In the genomic region with DNA sequence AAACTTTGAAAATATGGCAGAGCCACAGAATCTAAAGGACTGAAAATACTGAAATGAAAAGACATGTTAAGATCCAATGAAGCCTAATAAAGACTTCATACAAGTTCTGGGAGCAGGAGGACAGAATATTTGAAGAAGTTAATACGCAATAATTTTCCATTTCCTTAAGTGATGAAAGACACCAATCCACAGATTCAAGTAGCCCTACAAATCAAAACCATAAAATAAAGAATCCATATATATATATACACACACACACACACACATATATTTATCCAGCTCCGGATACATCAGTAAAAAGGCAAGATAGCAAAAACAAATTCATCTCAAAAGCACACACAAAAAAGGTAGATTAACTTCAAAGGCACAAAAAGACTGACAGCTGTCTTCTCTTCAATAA, we compare ENCODE assay signal across 25 cellular contexts. TPM values are rescaled to one million over a fixed set of nuclear protein-coding genes. Genes with fewer than 3 reads are reported as not detected.
A peak's percentile ranks its signal among the peaks of the same experiment; 100 is the strongest.
DNase-seq lines count a peak whose midpoint lies in the region; ATAC-seq lines count a peak whose summit lies in the region.
"Had no signal": no experiment of that assay in that cellular context is flagged by ENCODE, and none has a peak within 500 bp of the region (broad histone marks: within the 10 kb centered on the region; RNA-seq: fewer than 3 reads in every experiment).

No MANE protein-coding gene starts in this region.

- no peaks in the 10 kb centered on the region for H3K27me3 Mint-ChIP-seq in T-helper 2 cell treated with Interferon-gamma antibody and Interleukin-4, amounts not matched to agents 5 μg/mL and 100 μg/mL, for 36 hours (ENCODE audit: low read depth)
- H3K27me3 Mint-ChIP-seq in stimulated activated naive CD8-positive, alpha-beta T cell treated with anti-CD3 and anti-CD28 coated beads, Interleukin-15, Interleukin-2, amounts not matched to agents 100 ng/mL and 50 ng/mL, for 24 hours: no peaks in the 10 kb centered on the region
- H3K27me3 Mint-ChIP-seq in activated T-helper 1 cell treated with anti-CD3 and anti-CD28 coated beads, Interleukin-12 subunit alpha, Interleukin-12 subunit beta, Interleukin-2, Interleukin-4 antibody, amounts not matched to agents 30 ng/mL and 10 ng/mL and 1 ng/mL, durations not matched to agents 14 hours and 24 hours and 36 hours (ENCODE audit: insufficient read depth): no peaks in the 10 kb centered on the region
- H3K27me3 Mint-ChIP-seq in stimulated activated naive B cell treated with anti-CD40 and anti-IgM and Interleukin-4, amounts not matched to agents 10 μg/mL and 1 μg/mL and 100 μg/mL, for 72 hours: no peaks in the 10 kb centered on the region
- H3K27me3 Mint-ChIP-seq: activated CD4-positive, alpha-beta T cell treated with anti-CD3 and anti-CD28 coated beads, Interleukin-2, amount 10 ng/mL, durations not matched to agents 7 days and 5 days; effector memory CD8-positive, alpha-beta T cell; naive B cell had no signal

- no peak for ATAC-seq in stimulated activated naive CD8-positive, alpha-beta T cell treated with anti-CD3 and anti-CD28 coated beads, Interleukin-15, Interleukin-2, amounts not matched to agents 100 U/mL and 50 U/mL, for 24 hours
- ATAC-seq in stimulated activated naive B cell treated with anti-CD40 and anti-IgM and Interleukin-4, amounts not matched to agents 10 μg/mL and 1 μg/mL and 100 μg/mL, for 72 hours (replicated peaks): no peak
- ATAC-seq: CD8-positive, alpha-beta T cell; effector memory CD8-positive, alpha-beta T cell; HCT116; PC-3 had no signal

- peaks cover 8% of the 10 kb centered on the region for H3K9me3 Mint-ChIP-seq in T-helper 2 cell treated with Interferon-gamma antibody and Interleukin-4, amounts not matched to agents 5 μg/mL and 100 μg/mL, for 36 hours
- H3K9me3 Mint-ChIP-seq in stimulated activated naive CD8-positive, alpha-beta T cell treated with anti-CD3 and anti-CD28 coated beads, Interleukin-15, Interleukin-2, amounts not matched to agents 100 ng/mL and 50 ng/mL, for 24 hours: peaks cover 3% of the 10 kb centered on the region
- peaks cover 9% of the 10 kb centered on the region for H3K9me3 Mint-ChIP-seq in activated T-helper 1 cell treated with anti-CD3 and anti-CD28 coated beads, Interleukin-12 subunit alpha, Interleukin-12 subunit beta, Interleukin-2, Interleukin-4 antibody, amounts not matched to agents 30 ng/mL and 10 ng/mL and 1 ng/mL, durations not matched to agents 14 hours and 24 hours and 36 hours
- H3K9me3 Mint-ChIP-seq in stimulated activated naive B cell treated with anti-CD40 and anti-IgM and Interleukin-4, amounts not matched to agents 10 μg/mL and 1 μg/mL and 100 μg/mL, for 72 hours: peaks cover 0 to 1% of the 10 kb centered on the region in 2 donors
- H3K9me3 Mint-ChIP-seq: effector memory CD8-positive, alpha-beta T cell; naive B cell had no signal

- H3K36me3 Mint-ChIP-seq in T-helper 2 cell treated with Interferon-gamma antibody and Interleukin-4, amounts not matched to agents 5 μg/mL and 100 μg/mL, for 36 hours (ENCODE audit: low read depth): peaks cover 46% of the 10 kb centered on the region
- H3K36me3 Mint-ChIP-seq in stimulated activated naive CD8-positive, alpha-beta T cell treated with anti-CD3 and anti-CD28 coated beads, Interleukin-15, Interleukin-2, amounts not matched to agents 100 ng/mL and 50 ng/mL, for 24 hours (ENCODE audit: low read depth): peaks cover 81% of the 10 kb centered on the region
- H3K36me3 Mint-ChIP-seq in activated T-helper 1 cell treated with anti-CD3 and anti-CD28 coated beads, Interleukin-12 subunit alpha, Interleukin-12 subunit beta, Interleukin-2, Interleukin-4 antibody, amounts not matched to agents 30 ng/mL and 10 ng/mL and 1 ng/mL, durations not matched to agents 14 hours and 24 hours and 36 hours (ENCODE audit: low read depth): peaks cover 51% of the 10 kb centered on the region
- peaks cover 32 to 44% of the 10 kb centered on the region in 2 donors for H3K36me3 Mint-ChIP-seq in stimulated activated naive B cell treated with anti-CD40 and anti-IgM and Interleukin-4, amounts not matched to agents 10 μg/mL and 1 μg/mL and 100 μg/mL, for 72 hours

- H3K4me1 Mint-ChIP-seq in T-helper 2 cell treated with Interferon-gamma antibody and Interleukin-4, amounts not matched to agents 5 μg/mL and 100 μg/mL, for 36 hours (ENCODE audit: low read depth): peaks cover 59% of the 10 kb centered on the region
- peaks cover 86% of the 10 kb centered on the region for H3K4me1 Mint-ChIP-seq in stimulated activated naive CD8-positive, alpha-beta T cell treated with anti-CD3 and anti-CD28 coated beads, Interleukin-15, Interleukin-2, amounts not matched to agents 100 ng/mL and 50 ng/mL, for 24 hours (ENCODE audit: low read depth)
- peaks cover 82% of the 10 kb centered on the region for H3K4me1 Mint-ChIP-seq in activated T-helper 1 cell treated with anti-CD3 and anti-CD28 coated beads, Interleukin-12 subunit alpha, Interleukin-12 subunit beta, Interleukin-2, Interleukin-4 antibody, amounts not matched to agents 30 ng/mL and 10 ng/mL and 1 ng/mL, durations not matched to agents 14 hours and 24 hours and 36 hours (ENCODE audit: low read depth)
- peaks cover 37 to 67% of the 10 kb centered on the region in 2 donors for H3K4me1 Mint-ChIP-seq in stimulated activated naive B cell treated with anti-CD40 and anti-IgM and Interleukin-4, amounts not matched to agents 10 μg/mL and 1 μg/mL and 100 μg/mL, for 72 hours

- H3K27ac Mint-ChIP-seq in T-helper 2 cell treated with Interferon-gamma antibody and Interleukin-4, amounts not matched to agents 5 μg/mL and 100 μg/mL, for 36 hours: peak overlapping the region; percentile 23
- peak overlapping the region; percentile 63 for H3K27ac Mint-ChIP-seq in stimulated activated naive CD8-positive, alpha-beta T cell treated with anti-CD3 and anti-CD28 coated beads, Interleukin-15, Interleukin-2, amounts not matched to agents 100 ng/mL and 50 ng/mL, for 24 hours
- H3K27ac Mint-ChIP-seq in activated T-helper 1 cell treated with anti-CD3 and anti-CD28 coated beads, Interleukin-12 subunit alpha, Interleukin-12 subunit beta, Interleukin-2, Interleukin-4 antibody, amounts not matched to agents 30 ng/mL and 10 ng/mL and 1 ng/mL, durations not matched to agents 14 hours and 24 hours and 36 hours: peak overlapping the region; percentile 47
- H3K27ac Mint-ChIP-seq in stimulated activated naive B cell treated with anti-CD40 and anti-IgM and Interleukin-4, amounts not matched to agents 10 μg/mL and 1 μg/mL and 100 μg/mL, for 72 hours: no peak overlapping the region
- H3K27ac Mint-ChIP-seq: activated CD4-positive, alpha-beta T cell treated with anti-CD3 and anti-CD28 coated beads, Interleukin-2, amount 10 ng/mL, durations not matched to agents 7 days and 5 days; CD8-positive, alpha-beta T cell; effector memory CD8-positive, alpha-beta T cell; mesothelial cell of epicardium had no signal

- DNase-seq in T-helper 2 cell treated with Interferon-gamma antibody and Interleukin-4, amounts not matched to agents 5 μg/mL and 100 μg/mL, for 36 hours (ENCODE audit: low spot score): no peak
- no peak for DNase-seq in T-helper 2 cell
- no peak for DNase-seq in stimulated activated naive CD8-positive, alpha-beta T cell treated with anti-CD3 and anti-CD28 coated beads, Interleukin-15, Interleukin-2, amounts not matched to agents 100 U/mL and 50 U/mL, for 24 hours
- no peak for DNase-seq in activated T-helper 1 cell treated with anti-CD3 and anti-CD28 coated beads, Interleukin-12 subunit alpha, Interleukin-12 subunit beta, Interleukin-2, Interleukin-4 antibody, amounts not matched to agents 30 ng/mL and 10 ng/mL and 1 ng/mL, durations not matched to agents 14 hours and 24 hours and 36 hours (ENCODE audit: low spot score)
- no peak for DNase-seq in stimulated activated naive B cell treated with anti-CD40 and anti-IgM and Interleukin-4, amounts not matched to agents 10 μg/mL and 1 μg/mL and 100 μg/mL, for 72 hours
- no peak for DNase-seq in activated effector memory CD4-positive, alpha-beta T cell treated with anti-CD3 and anti-CD28 coated beads, Interleukin-2, amount 50 U/mL, for 16 hours
- DNase-seq in cerebellum (ENCODE audit: low spot score): no peak
- DNase-seq: 8988T; activated CD4-positive, alpha-beta T cell treated with anti-CD3 and anti-CD28 coated beads, Interleukin-2, amount 10 ng/mL, durations not matched to agents 7 days and 5 days; activated gamma-delta T cell treated with Interleukin-2 at 50 U/mL for 16 hours; anterior cingulate cortex; CD8-positive, alpha-beta T cell; cortex of kidney; effector memory CD8-positive, alpha-beta T cell; kidney; naive B cell; NCI-H146; PC-3; SK-N-SH; stimulated activated CD4-positive, alpha-beta T cell treated with anti-CD3 and anti-CD28 coated beads, Interleukin-15, amount 100 ng/mL, for 24 hours; stimulated activated naive CD4-positive, alpha-beta T cell treated with Interleukin-2 at 50 U/mL for 16 hours; uterus had no signal

- H3K4me3 Mint-ChIP-seq in T-helper 2 cell treated with Interferon-gamma antibody and Interleukin-4, amounts not matched to agents 5 μg/mL and 100 μg/mL, for 36 hours: no peak overlapping the region
- peak overlapping the region; percentile 68 for H3K4me3 Mint-ChIP-seq in stimulated activated naive CD8-positive, alpha-beta T cell treated with anti-CD3 and anti-CD28 coated beads, Interleukin-15, Interleukin-2, amounts not matched to agents 100 ng/mL and 50 ng/mL, for 24 hours
- H3K4me3 Mint-ChIP-seq in activated T-helper 1 cell treated with anti-CD3 and anti-CD28 coated beads, Interleukin-12 subunit alpha, Interleukin-12 subunit beta, Interleukin-2, Interleukin-4 antibody, amounts not matched to agents 30 ng/mL and 10 ng/mL and 1 ng/mL, durations not matched to agents 14 hours and 24 hours and 36 hours: no peak overlapping the region
- no peak overlapping the region for H3K4me3 Mint-ChIP-seq in stimulated activated naive B cell treated with anti-CD40 and anti-IgM and Interleukin-4, amounts not matched to agents 10 μg/mL and 1 μg/mL and 100 μg/mL, for 72 hours
- H3K4me3 Mint-ChIP-seq: activated CD4-positive, alpha-beta T cell treated with anti-CD3 and anti-CD28 coated beads, Interleukin-2, amount 10 ng/mL, durations not matched to agents 7 days and 5 days; mesothelial cell of epicardium had no signal

- intact Hi-C loops in activated T-helper 1 cell treated with anti-CD3 and anti-CD28 coated beads, Interleukin-12 subunit alpha, Interleukin-12 subunit beta, Interleukin-2, Interleukin-4 antibody, amounts not matched to agents 30 ng/mL and 10 ng/mL and 1 ng/mL, durations not matched to agents 14 hours and 24 hours and 36 hours (cut with micrococcal nuclease): no loop called here

RNA-seq across cellular contexts. Expression of gene NAP1L1, which starts 5.7 kb away (rescaled TPM):
- total RNA-seq in activated T-helper 1 cell treated with anti-CD3 and anti-CD28 coated beads, Interleukin-12 subunit alpha, Interleukin-12 subunit beta, Interleukin-2, Interleukin-4 antibody, amounts not matched to agents 30 ng/mL and 10 ng/mL and 1 ng/mL, durations not matched to agents 14 hours and 24 hours and 36 hours: 584 and 605 TPM in 2 replicates
- 217 TPM for total RNA-seq in cerebellum

RNA-seq across cellular contexts. Expression of gene PHLDA1, which starts 47.2 kb away (rescaled TPM):
- total RNA-seq in activated T-helper 1 cell treated with anti-CD3 and anti-CD28 coated beads, Interleukin-12 subunit alpha, Interleukin-12 subunit beta, Interleukin-2, Interleukin-4 antibody, amounts not matched to agents 30 ng/mL and 10 ng/mL and 1 ng/mL, durations not matched to agents 14 hours and 24 hours and 36 hours: 88.9 and 91.5 TPM in 2 replicates
- total RNA-seq in cerebellum: 20.3 TPM
